In the genomic region with DNA sequence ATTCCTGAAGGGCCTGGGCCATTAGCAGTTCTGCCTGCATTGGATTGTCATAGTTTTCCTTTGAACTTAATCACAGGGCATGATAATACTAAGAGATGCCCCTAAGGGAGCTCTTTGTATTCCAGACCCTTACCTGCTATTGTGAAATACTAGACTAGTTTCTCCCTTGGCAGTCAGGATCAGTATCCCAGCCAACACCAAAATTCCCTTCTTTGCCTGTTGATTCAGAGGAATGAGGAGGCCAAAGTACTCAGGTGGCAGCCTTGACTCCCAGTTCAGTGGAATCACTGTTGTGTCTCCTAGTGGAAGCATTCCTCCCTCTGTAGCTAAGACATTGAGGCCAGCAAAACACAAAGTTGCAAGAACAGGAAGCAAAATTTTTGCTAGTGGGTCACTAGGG, we compare ENCODE assay signal across 22 cellular contexts. TPM values are rescaled to one million over a fixed set of nuclear protein-coding genes. Genes with fewer than 3 reads are reported as not detected.
A peak's percentile ranks its signal among the peaks of the same experiment; 100 is the strongest.
DNase-seq lines count a peak whose midpoint lies in the region; ATAC-seq lines count a peak whose summit lies in the region.
"Had no signal": no experiment of that assay in that cellular context is flagged by ENCODE, and none has a peak within 500 bp of the region (broad histone marks: within the 10 kb centered on the region; RNA-seq: fewer than 3 reads in every experiment).

No MANE protein-coding gene starts in this region.

- no peaks in the 10 kb centered on the region for H3K27me3 ChIP-seq in CD8-positive, alpha-beta memory T cell (ENCODE audit: insufficient read depth, low read length, poor library complexity, severe bottlenecking)

- no peak overlapping the region for H3K4me3 ChIP-seq in CD8-positive, alpha-beta memory T cell (ENCODE audit: low read length)
- H3K4me3 ChIP-seq: A549 had no signal

- no peak for DNase-seq in activated naive CD4-positive, alpha-beta T cell (lab: John Stamatoyannopoulos, UW)
- no peak for DNase-seq in CD8-positive, alpha-beta memory T cell
- DNase-seq in left lobe of liver (ENCODE audit: low spot score): peak; percentile 67
- DNase-seq in stimulated activated CD8-positive, alpha-beta memory T cell treated with anti-CD3 and anti-CD28 coated beads, Interleukin-4, amount 100 ng/mL, for 48 hours: peak; percentile 9
- DNase-seq in activated T-cell treated with anti-CD3 and anti-CD28 coated beads, Interleukin-2, amount 50 U/mL, for 72 hours: no peak
- DNase-seq: AML-193; CD4-positive, alpha-beta T cell; DMS153; DMS79; GDM1; GOT3; H7; HFFc6 had no signal

- peaks cover 3% of the 10 kb centered on the region for H3K36me3 Mint-ChIP-seq in activated naive CD4-positive, alpha-beta T cell treated with anti-CD3 and anti-CD28 coated beads, Interleukin-2, amount 50 U/mL, for 24 hours
- H3K36me3 Mint-ChIP-seq in CD8-positive, alpha-beta memory T cell: peaks cover 0 to 26% (median 4%) of the 10 kb centered on the region in 3 donors
- peaks cover 6 to 9% of the 10 kb centered on the region in 2 donors for H3K36me3 Mint-ChIP-seq in activated T-cell treated with anti-CD3 and anti-CD28 coated beads, Interleukin-2, amount 50 U/mL, for 72 hours (ENCODE audit: insufficient read depth in 2 of 2)

- no peaks in the 10 kb centered on the region for H3K36me3 ChIP-seq in CD8-positive, alpha-beta memory T cell (ENCODE audit: insufficient read depth, low read length)

- peaks cover 28% of the 10 kb centered on the region for H3K4me1 ChIP-seq in CD8-positive, alpha-beta memory T cell (ENCODE audit: insufficient read depth, low read length)
- H3K4me1 ChIP-seq: A549 had no signal

- CTCF ChIA-PET in CD8-positive, alpha-beta memory T cell (lab: Charles Lee): interaction anchor here (2.1 to 2.5 kb wide), 2 partner anchors 9 to 78 kb away, joined by 5 to 6 read pairs; no protein-coding TSS in a partner anchor

- no peak overlapping the region for H3K4me3 Mint-ChIP-seq in activated naive CD4-positive, alpha-beta T cell treated with anti-CD3 and anti-CD28 coated beads, Interleukin-2, amount 50 U/mL, for 24 hours
- no peak overlapping the region for H3K4me3 Mint-ChIP-seq in CD8-positive, alpha-beta memory T cell
- H3K4me3 Mint-ChIP-seq in activated T-cell treated with anti-CD3 and anti-CD28 coated beads, Interleukin-2, amount 50 U/mL, for 72 hours: no peak overlapping the region
- H3K4me3 Mint-ChIP-seq: CD4-positive, alpha-beta T cell; HFFc6; IgD-negative memory B cell had no signal

- ATAC-seq in left lobe of liver (peak; percentile 98), HG02970 (IDR thresholded peaks at IDR 0.05; ENCODE audit: low FRiP score, unreplicated experiment) (no peak)
- no peak for ATAC-seq in activated T-cell treated with anti-CD3 and anti-CD28 coated beads, Interleukin-2, amount 50 U/mL, for 72 hours (replicated peaks in 1 of 2)
- ATAC-seq: A549, HCT116 had no signal

- peaks cover 46% of the 10 kb centered on the region for H3K4me1 Mint-ChIP-seq in activated naive CD4-positive, alpha-beta T cell treated with anti-CD3 and anti-CD28 coated beads, Interleukin-2, amount 50 U/mL, for 24 hours
- H3K4me1 Mint-ChIP-seq in CD8-positive, alpha-beta memory T cell: peaks cover 45 to 58% (median 51%) of the 10 kb centered on the region in 3 donors
- H3K4me1 Mint-ChIP-seq in activated T-cell treated with anti-CD3 and anti-CD28 coated beads, Interleukin-2, amount 50 U/mL, for 72 hours (ENCODE audit: low read depth): peaks cover 34% of the 10 kb centered on the region

- H3K27me3 Mint-ChIP-seq in activated naive CD4-positive, alpha-beta T cell treated with anti-CD3 and anti-CD28 coated beads, Interleukin-2, amount 50 U/mL, for 24 hours: no peaks in the 10 kb centered on the region
- peaks cover 0 to 4% of the 10 kb centered on the region in 2 donors for H3K27me3 Mint-ChIP-seq in CD8-positive, alpha-beta memory T cell
- H3K27me3 Mint-ChIP-seq in activated T-cell treated with anti-CD3 and anti-CD28 coated beads, Interleukin-2, amount 50 U/mL, for 72 hours (ENCODE audit: low read depth): no peaks in the 10 kb centered on the region
- H3K27me3 Mint-ChIP-seq: CD4-positive, alpha-beta T cell; IgD-negative memory B cell had no signal

- POLR2A ChIA-PET in CD8-positive, alpha-beta memory T cell (lab: Charles Lee): interaction anchor here (1.7 kb wide), 1 partner anchor 12 kb away, joined by 4 read pairs; no protein-coding TSS in a partner anchor

- H3K9me3 Mint-ChIP-seq in activated naive CD4-positive, alpha-beta T cell treated with anti-CD3 and anti-CD28 coated beads, Interleukin-2, amount 50 U/mL, for 24 hours: peaks cover 10% of the 10 kb centered on the region
- no peaks in the 10 kb centered on the region for H3K9me3 Mint-ChIP-seq in CD8-positive, alpha-beta memory T cell
- peaks cover 6 to 7% of the 10 kb centered on the region in 2 donors for H3K9me3 Mint-ChIP-seq in activated T-cell treated with anti-CD3 and anti-CD28 coated beads, Interleukin-2, amount 50 U/mL, for 72 hours
- H3K9me3 Mint-ChIP-seq: CD4-positive, alpha-beta T cell; HFFc6; IgD-negative memory B cell had no signal

- peak overlapping the region; percentile 41 for H3K27ac Mint-ChIP-seq in activated naive CD4-positive, alpha-beta T cell treated with anti-CD3 and anti-CD28 coated beads, Interleukin-2, amount 50 U/mL, for 24 hours
- H3K27ac Mint-ChIP-seq in CD8-positive, alpha-beta memory T cell: peak overlapping the region in 5 of 8 donors; percentile 15 to 92 (median 78)
- H3K27ac Mint-ChIP-seq in activated T-cell treated with anti-CD3 and anti-CD28 coated beads, Interleukin-2, amount 50 U/mL, for 72 hours: no peak overlapping the region
- H3K27ac Mint-ChIP-seq: CD4-positive, alpha-beta T cell; HFFc6 had no signal

- no peaks in the 10 kb centered on the region for H3K9me3 ChIP-seq in CD8-positive, alpha-beta memory T cell (ENCODE audit: low read length)
- H3K9me3 ChIP-seq: A549 had no signal

- H3K27ac ChIP-seq in CD8-positive, alpha-beta memory T cell (ENCODE audit: low read depth, low read length): no peak overlapping the region
- H3K27ac ChIP-seq: 22Rv1, A549, C4-2B had no signal

RNA-seq across cellular contexts. Expression of gene SLAMF7, which starts 20.7 kb away (rescaled TPM):
- total RNA-seq in CD8-positive, alpha-beta memory T cell: 10 to 100 TPM; 79.5 to 97.4 TPM
- 165 TPM for polyA plus RNA-seq in CD8-positive, alpha-beta memory T cell
- total RNA-seq in left lobe of liver: 0.68 TPM
- 10 to 100 TPM; 42.6 to 68.3 TPM for total RNA-seq in activated T-cell treated with anti-CD3 and anti-CD28 coated beads, Interleukin-2, amount 50 U/mL, for 72 hours
- total RNA-seq: HFFc6 had no signal
- polyA plus RNA-seq: BJ had no signal

RNA-seq across cellular contexts. Expression of gene LY9, which starts 36.2 kb away (rescaled TPM):
- total RNA-seq in CD8-positive, alpha-beta memory T cell: 10 to 100 TPM; 16.4 to 16.5 TPM
- polyA plus RNA-seq in CD8-positive, alpha-beta memory T cell: 206 TPM
- 0.18 TPM for total RNA-seq in left lobe of liver
- 10 to 100 TPM in 1 of 2 donors, 1 to 10 TPM in 1; 7.6 to 19.0 TPM for total RNA-seq in activated T-cell treated with anti-CD3 and anti-CD28 coated beads, Interleukin-2, amount 50 U/mL, for 72 hours
- total RNA-seq: HFFc6 had no signal
- polyA plus RNA-seq: BJ had no signal

RNA-seq across cellular contexts. Expression of gene CD48, which starts 48.1 kb away (rescaled TPM):
- 100 to 1,000 TPM; 224 to 234 TPM for total RNA-seq in CD8-positive, alpha-beta memory T cell
- 250 TPM for polyA plus RNA-seq in CD8-positive, alpha-beta memory T cell
- total RNA-seq in left lobe of liver: 1.2 TPM
- 100 to 1,000 TPM; 215 to 220 TPM for total RNA-seq in activated T-cell treated with anti-CD3 and anti-CD28 coated beads, Interleukin-2, amount 50 U/mL, for 72 hours
- total RNA-seq: Daoy, HFFc6 had no signal
- polyA plus RNA-seq: A549, BJ had no signal

Comparison
In these comparisons a context has a peak if more than half of its experiments do, and no peak if none do; other contexts are left out.
1. DNase-seq: peak in left lobe of liver (single experiment) and stimulated activated CD8-positive, alpha-beta memory T cell treated with anti-CD3 and anti-CD28 coated beads, Interleukin-4, amount 100 ng/mL, for 48 hours (single experiment); none in activated naive CD4-positive, alpha-beta T cell (0 of 4), CD8-positive, alpha-beta memory T cell (0 of 5) and activated T-cell treated with anti-CD3 and anti-CD28 coated beads, Interleukin-2, amount 50 U/mL, for 72 hours (0 of 2).
2. RNA of gene SLAMF7, which starts 20.7 kb away (total RNA-seq): 79.5 to 97.4 TPM in CD8-positive, alpha-beta memory T cell and 42.6 to 68.3 TPM in activated T-cell treated with anti-CD3 and anti-CD28 coated beads, Interleukin-2, amount 50 U/mL, for 72 hours; 0.68 TPM in left lobe of liver (single experiment); every median in the first group is over 10 times any median in the second.
3. RNA of gene CD48, which starts 48.1 kb away (total RNA-seq): 224 to 234 TPM in CD8-positive, alpha-beta memory T cell and 215 to 220 TPM in activated T-cell treated with anti-CD3 and anti-CD28 coated beads, Interleukin-2, amount 50 U/mL, for 72 hours; 1.2 TPM in left lobe of liver (single experiment); every median in the first group is over 10 times any median in the second.